In genomic region chr19:8084152-8084551, GRCh38 we compare ENCODE assay signal across 28 cellular contexts. TPM values are rescaled to one million over a fixed set of nuclear protein-coding genes. Genes with fewer than 3 reads are reported as not detected.
"Had no signal": no experiment of that assay in that cellular context is flagged by ENCODE, and none has a peak within 500 bp of the region (broad histone marks: within the 10 kb centered on the region; RNA-seq: fewer than 3 reads in every experiment).

No MANE protein-coding gene starts in this region.

- H3K36me3 ChIP-seq: ascending aorta, Peyer's patch, SJCRH30 had no signal

- H3K27ac ChIP-seq: ascending aorta, body of pancreas, Peyer's patch, RWPE1, SJCRH30 had no signal

- DNase-seq: activated CD4-positive, alpha-beta T cell treated with anti-CD3 and anti-CD28 coated beads for 48 hours; activated CD4-positive, alpha-beta T cell treated with anti-CD3 and anti-CD28 coated beads, Interleukin-2, amount 50 U/mL, for 4 hours; activated CD4-positive, CD25-positive, alpha-beta regulatory T cell treated with anti-CD3 and anti-CD28 coated beads, Interleukin-2, amount 50 U/mL, for 72 hours; activated CD8-positive, alpha-beta memory T cell treated with anti-CD3 and anti-CD28 coated beads, Interleukin-2, amount 50 U/mL, for 48 hours; activated CD8-positive, alpha-beta T cell treated with anti-CD3 and anti-CD28 coated beads, Interleukin-2, amount 10 ng/mL, durations not matched to agents 7 days and 5 days; activated naive CD4-positive, alpha-beta T cell treated with anti-CD3 and anti-CD28 coated beads, Interleukin-2, amount 50 U/mL, for 16 hours; activated naive CD8-positive, alpha-beta T cell treated with anti-CD3 and anti-CD28 coated beads, Interleukin-2, amount 50 U/mL, for 24 hours; activated T-cell treated with anti-CD3 and anti-CD28 coated beads, Interleukin-2, amount 50 U/mL, for 1 hour; amniotic stem cell; body of pancreas; central memory CD4-positive, alpha-beta T cell; Kasumi-1; KBM-7; NCI-H1048; NCI-H146; NCI-H1930; NCI-H2107; NCI-H510A treated with DMSO at 0.1 percent for 48 hours; NCI-H69; Peyer's patch; Right ventricle myocardium superior; SJCRH30; SW 1271 had no signal

- H3K4me3 Mint-ChIP-seq: activated CD8-positive, alpha-beta T cell treated with anti-CD3 and anti-CD28 coated beads, Interleukin-2, amount 10 ng/mL, durations not matched to agents 7 days and 5 days; activated naive CD8-positive, alpha-beta T cell treated with anti-CD3 and anti-CD28 coated beads, Interleukin-2, amount 50 U/mL, for 24 hours; T-helper 1 cell treated with Interleukin-12 subunit alpha and Interleukin-12 subunit beta and Interleukin-4 antibody, amounts not matched to agents 30 μg/mL and 1 μg/mL, for 36 hours had no signal

- H3K27me3 ChIP-seq: ascending aorta, body of pancreas, Peyer's patch, SJCRH30 had no signal

- H3K9me3 Mint-ChIP-seq: activated naive CD8-positive, alpha-beta T cell treated with anti-CD3 and anti-CD28 coated beads, Interleukin-2, amount 50 U/mL, for 24 hours; T-helper 1 cell treated with Interleukin-12 subunit alpha and Interleukin-12 subunit beta and Interleukin-4 antibody, amounts not matched to agents 30 μg/mL and 1 μg/mL, for 36 hours had no signal

- FAIRE-seq: bronchial epithelial cell had no signal

- H3K27ac Mint-ChIP-seq: activated CD8-positive, alpha-beta T cell treated with anti-CD3 and anti-CD28 coated beads, Interleukin-2, amount 10 ng/mL, durations not matched to agents 7 days and 5 days; activated naive CD8-positive, alpha-beta T cell treated with anti-CD3 and anti-CD28 coated beads, Interleukin-2, amount 50 U/mL, for 24 hours; T-helper 1 cell treated with Interleukin-12 subunit alpha and Interleukin-12 subunit beta and Interleukin-4 antibody, amounts not matched to agents 30 μg/mL and 1 μg/mL, for 36 hours had no signal

- ATAC-seq: activated CD8-positive, alpha-beta T cell treated with anti-CD3 and anti-CD28 coated beads, Interleukin-2, amount 10 ng/mL, durations not matched to agents 7 days and 5 days; activated naive CD8-positive, alpha-beta T cell treated with anti-CD3 and anti-CD28 coated beads, Interleukin-2, amount 50 U/mL, for 24 hours; body of pancreas; SK-N-SH treated with all-trans-retinoic acid at 6 μM for 48 hours had no signal

- H3K4me1 ChIP-seq: ascending aorta, body of pancreas, Peyer's patch, SJCRH30 had no signal

- H3K4me3 ChIP-seq: ascending aorta, body of pancreas, Peyer's patch, SJCRH30 had no signal

- H3K4me1 Mint-ChIP-seq: activated naive CD8-positive, alpha-beta T cell treated with anti-CD3 and anti-CD28 coated beads, Interleukin-2, amount 50 U/mL, for 24 hours had no signal

- H3K9me3 ChIP-seq: ascending aorta, body of pancreas, Peyer's patch, SJCRH30 had no signal

RNA-seq across cellular contexts. Expression of gene CCL25, which starts 31.6 kb away (rescaled TPM):
- total RNA-seq: ascending aorta, body of pancreas, bronchial epithelial cell, Right ventricle myocardium superior, SJCRH30 had no signal
